In genomic region chr19:34588249-34588648, GRCh38 we compare ENCODE assay signal across 16 cellular contexts.
"Had no signal": no experiment of that assay in that cellular context is flagged by ENCODE, and none has a peak within 500 bp of the region (broad histone marks: within the 10 kb centered on the region; RNA-seq: fewer than 3 reads in every experiment).

No MANE protein-coding gene starts in this region.

- H3K4me3 Mint-ChIP-seq: activated CD4-positive, alpha-beta T cell treated with anti-CD3 and anti-CD28 coated beads, Interleukin-2, amount 10 ng/mL, durations not matched to agents 7 days and 5 days; naive thymus-derived CD8-positive, alpha-beta T cell; type B pancreatic cell; WTC11 had no signal

- H3K27ac Mint-ChIP-seq: activated CD4-positive, alpha-beta T cell treated with anti-CD3 and anti-CD28 coated beads, Interleukin-2, amount 10 ng/mL, durations not matched to agents 7 days and 5 days; type B pancreatic cell; WTC11 had no signal

- H3K9me3 ChIP-seq: esophagus squamous epithelium, neutrophil, pancreas, testis had no signal

- H2AFZ ChIP-seq: hepatocyte had no signal

- H3K4me3 ChIP-seq: esophagus squamous epithelium, hepatocyte, pancreas, smooth muscle cell, testis had no signal

- H3K27me3 ChIP-seq: esophagus squamous epithelium, hepatocyte, neutrophil, pancreas, testis had no signal

- H3K36me3 ChIP-seq: esophagus squamous epithelium, neutrophil, pancreas had no signal

- H3K79me2 ChIP-seq: hepatocyte had no signal

- H3K4me2 ChIP-seq: hepatocyte, smooth muscle cell had no signal

- H3K4me1 Mint-ChIP-seq: activated CD4-positive, alpha-beta T cell treated with anti-CD3 and anti-CD28 coated beads, Interleukin-2, amount 10 ng/mL, durations not matched to agents 7 days and 5 days had no signal

- DNase-seq: activated CD4-positive, alpha-beta T cell treated with anti-CD3 and anti-CD28 coated beads, Interleukin-2, amount 10 ng/mL, durations not matched to agents 7 days and 5 days; activated gamma-delta T cell treated with Interleukin-2 at 50 U/mL for 16 hours; effector memory CD4-positive, alpha-beta T cell; esophagus squamous epithelium; left cardiac atrium; naive thymus-derived CD8-positive, alpha-beta T cell; stimulated activated CD4-positive, alpha-beta T cell treated with anti-CD3 and anti-CD28 coated beads, Interleukin-4, amount 100 ng/mL, for 1 hour; testis had no signal

- ATAC-seq: activated naive CD4-positive, alpha-beta T cell treated with anti-CD3 and anti-CD28 coated beads, Interleukin-2, amount 50 U/mL, for 72 hours; left cardiac atrium; naive thymus-derived CD8-positive, alpha-beta T cell; sciatic nerve; WTC11 had no signal

- H3K27ac ChIP-seq: esophagus squamous epithelium, hepatocyte, neutrophil, pancreas, testis had no signal

- H3K27me3 Mint-ChIP-seq: activated CD4-positive, alpha-beta T cell treated with anti-CD3 and anti-CD28 coated beads, Interleukin-2, amount 10 ng/mL, durations not matched to agents 7 days and 5 days; type B pancreatic cell had no signal

- H3K36me3 Mint-ChIP-seq: type B pancreatic cell, WTC11 had no signal

- H3K4me1 ChIP-seq: esophagus squamous epithelium, testis had no signal
